Comparison of ENCODE assay signal across 19 cellular contexts in the genomic region with DNA sequence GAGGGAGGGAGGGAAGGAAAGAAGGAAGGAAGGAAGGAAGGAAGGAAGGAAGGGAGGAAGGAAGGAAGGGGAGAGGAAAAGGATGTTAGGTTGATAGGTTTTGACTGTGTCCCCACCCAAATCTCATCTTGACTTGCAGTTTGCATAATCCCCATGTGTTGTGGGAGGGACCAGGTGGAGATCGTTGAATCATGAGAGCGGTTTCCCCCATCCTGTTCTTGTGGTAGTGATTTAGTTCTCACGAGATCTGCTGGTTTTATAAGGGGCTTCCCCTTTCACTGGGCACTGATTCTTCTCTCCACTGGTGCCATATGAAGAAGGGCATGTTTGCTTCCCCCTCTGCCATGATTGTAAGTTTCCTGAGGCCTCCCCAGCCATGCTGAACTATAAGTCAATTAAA. TPM values are rescaled to one million over a fixed set of nuclear protein-coding genes. Genes with fewer than 3 reads are reported as not detected.
"Had no signal": no experiment of that assay in that cellular context is flagged by ENCODE, and none has a peak within 500 bp of the region (broad histone marks: within the 10 kb centered on the region; RNA-seq: fewer than 3 reads in every experiment).

No MANE protein-coding gene starts in this region.

- ATAC-seq: left colon, lower lobe of right lung, sciatic nerve had no signal

- H3K4me3 ChIP-seq: ascending aorta, coronary artery, lower lobe of right lung, smooth muscle cell, tibial artery had no signal

- DNase-seq: activated CD4-positive, alpha-beta T cell treated with anti-CD3 and anti-CD28 coated beads for 4 hours; activated naive CD4-positive, alpha-beta T cell treated with Interleukin-2 at 50 U/mL for 16 hours; erythroblast; hypothalamus; islet precursor cell; left colon; lower lobe of right lung; stimulated activated CD8-positive, alpha-beta memory T cell treated with anti-CD3 and anti-CD28 coated beads, Interleukin-4, amount 100 ng/mL, for 48 hours; stimulated activated naive CD4-positive, alpha-beta T cell treated with Interleukin-2 at 50 U/mL for 16 hours; tibial artery had no signal

- H3K9ac ChIP-seq: parathyroid adenoma had no signal

- H3K36me3 ChIP-seq: ascending aorta, lower lobe of right lung, tibial artery had no signal

- H3K27ac ChIP-seq: ascending aorta, coronary artery, lower lobe of right lung, parathyroid adenoma, tibial artery had no signal

- H3K4me3 Mint-ChIP-seq: central memory CD8-positive, alpha-beta T cell; nephron; T-helper 2 cell treated with Interferon-gamma antibody and Interleukin-4, amounts not matched to agents 5 μg/mL and 100 μg/mL, for 36 hours had no signal

- H3K27ac Mint-ChIP-seq: nephron; T-helper 2 cell treated with Interferon-gamma antibody and Interleukin-4, amounts not matched to agents 5 μg/mL and 100 μg/mL, for 36 hours had no signal

- H3K27me3 Mint-ChIP-seq: central memory CD8-positive, alpha-beta T cell had no signal

- H3K4me1 Mint-ChIP-seq: central memory CD8-positive, alpha-beta T cell; nephron had no signal

- H3K9me3 Mint-ChIP-seq: central memory CD8-positive, alpha-beta T cell had no signal

- H3K9me3 ChIP-seq: lower lobe of right lung, tibial artery had no signal

- H3K4me1 ChIP-seq: ascending aorta, lower lobe of right lung, parathyroid adenoma, tibial artery had no signal

- H3K27me3 ChIP-seq: ascending aorta had no signal

RNA-seq across cellular contexts. Expression of gene NPC1L1, which starts 35.5 kb away (rescaled TPM):
- total RNA-seq: ascending aorta, frontal cortex had no signal
